26 cellular contexts compared by ENCODE assay signal in the genomic region with DNA sequence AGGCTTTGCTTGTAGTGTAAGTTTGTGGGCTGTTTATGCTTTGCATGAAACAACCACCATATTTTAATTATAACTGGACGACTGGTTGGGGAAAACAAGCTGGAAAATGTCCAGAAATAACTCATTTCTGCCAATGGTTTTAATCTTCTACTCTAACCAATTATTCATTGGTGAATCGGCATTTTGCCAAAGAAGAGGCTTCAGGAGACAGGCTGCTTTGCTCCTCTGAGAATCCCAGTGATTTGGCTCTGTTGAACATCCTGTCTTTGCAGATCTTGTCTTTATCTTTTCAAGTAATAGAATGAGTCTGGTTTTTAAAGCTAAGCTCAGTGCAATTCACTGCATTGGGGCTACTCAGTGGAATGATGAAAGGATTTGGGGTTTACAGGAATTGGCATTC.
"Had no signal": no experiment of that assay in that cellular context is flagged by ENCODE, and none has a peak within 500 bp of the region (broad histone marks: within the 10 kb centered on the region; RNA-seq: fewer than 3 reads in every experiment).

No MANE protein-coding gene starts in this region.

- H3K4me3 ChIP-seq: K562, SJSA1 had no signal

- H3K27me3 ChIP-seq: SJSA1 had no signal

- H3K27ac ChIP-seq: SJSA1 had no signal

- H3K36me3 ChIP-seq: SJSA1 had no signal

- H3K9me3 ChIP-seq: SJSA1 had no signal

- H3K4me1 ChIP-seq: SJSA1 had no signal

- H3K4me3 Mint-ChIP-seq: activated CD4-positive, alpha-beta T cell treated with anti-CD3 and anti-CD28 coated beads, Interleukin-2, amount 10 ng/mL, durations not matched to agents 24 days and 14 days; activated CD8-positive, alpha-beta memory T cell treated with anti-CD3 and anti-CD28 coated beads, Interleukin-2, amount 10 ng/mL, durations not matched to agents 7 days and 5 days; activated naive CD8-positive, alpha-beta T cell treated with anti-CD3 and anti-CD28 coated beads, Interleukin-2, amount 50 U/mL, for 24 hours; activated T-cell treated with anti-CD3 and anti-CD28 coated beads, Interleukin-2, amount 50 U/mL, for 4 hours; brain; central memory CD8-positive, alpha-beta T cell; T-helper 17 cell; WTC11 had no signal

- DNase-seq: activated CD4-positive, alpha-beta T cell treated with anti-CD3 and anti-CD28 coated beads, Interleukin-2, amount 10 ng/mL, durations not matched to agents 24 days and 14 days; activated CD4-positive, alpha-beta T cell treated with anti-CD3 and anti-CD28 coated beads, Interleukin-2, amount 50 U/mL, for 48 hours; activated CD4-positive, CD25-positive, alpha-beta regulatory T cell treated with anti-CD3 and anti-CD28 coated beads, Interleukin-2, amount 50 U/mL, for 72 hours; activated CD8-positive, alpha-beta memory T cell treated with anti-CD3 and anti-CD28 coated beads, Interleukin-2, amount 10 ng/mL, durations not matched to agents 7 days and 5 days; activated effector memory CD4-positive, alpha-beta T cell treated with anti-CD3 and anti-CD28 coated beads, Interleukin-2, amount 50 U/mL, for 16 hours; activated naive CD4-positive, alpha-beta T cell treated with Interleukin-2 at 50 U/mL for 16 hours; activated naive CD8-positive, alpha-beta T cell treated with anti-CD3 and anti-CD28 coated beads, Interleukin-2, amount 50 U/mL, for 24 hours; activated T-cell treated with anti-CD3 and anti-CD28 coated beads, Interleukin-2, amount 50 U/mL, for 4 hours; amygdala; Karpas-422; MM.1S; NCI-H2029 treated with DMSO at 0.1 percent for 48 hours; NCI-H2227 treated with DMSO at 0.1 percent for 48 hours; NCI-H510A; NCI-H526 treated with DMSO at 0.1 percent for 48 hours; NCI-H82; PC-3; SHP77; T-helper 17 cell; T-helper 9 cell had no signal

- H3K36me3 Mint-ChIP-seq: activated CD8-positive, alpha-beta memory T cell treated with anti-CD3 and anti-CD28 coated beads, Interleukin-2, amount 10 ng/mL, durations not matched to agents 7 days and 5 days; brain had no signal

- H3K27ac Mint-ChIP-seq: activated CD4-positive, alpha-beta T cell treated with anti-CD3 and anti-CD28 coated beads, Interleukin-2, amount 10 ng/mL, durations not matched to agents 24 days and 14 days; activated CD8-positive, alpha-beta memory T cell treated with anti-CD3 and anti-CD28 coated beads, Interleukin-2, amount 10 ng/mL, durations not matched to agents 7 days and 5 days; activated naive CD4-positive, alpha-beta T cell treated with anti-CD3 and anti-CD28 coated beads, Interleukin-2, amount 50 U/mL, for 72 hours; activated naive CD8-positive, alpha-beta T cell treated with anti-CD3 and anti-CD28 coated beads, Interleukin-2, amount 50 U/mL, for 24 hours; brain; T-helper 17 cell; WTC11 had no signal

- ATAC-seq: activated CD8-positive, alpha-beta memory T cell treated with anti-CD3 and anti-CD28 coated beads, Interleukin-2, amount 10 ng/mL, durations not matched to agents 7 days and 5 days; activated naive CD4-positive, alpha-beta T cell treated with anti-CD3 and anti-CD28 coated beads, Interleukin-2, amount 50 U/mL, for 72 hours; activated naive CD8-positive, alpha-beta T cell treated with anti-CD3 and anti-CD28 coated beads, Interleukin-2, amount 50 U/mL, for 24 hours; activated T-cell treated with anti-CD3 and anti-CD28 coated beads, Interleukin-2, amount 50 U/mL, for 4 hours; K562; PC-3; T-helper 17 cell; WTC11 had no signal

- H3K9me3 Mint-ChIP-seq: activated CD4-positive, alpha-beta T cell treated with anti-CD3 and anti-CD28 coated beads, Interleukin-2, amount 10 ng/mL, durations not matched to agents 24 days and 14 days had no signal

- H3K4me1 Mint-ChIP-seq: activated CD4-positive, alpha-beta T cell treated with anti-CD3 and anti-CD28 coated beads, Interleukin-2, amount 10 ng/mL, durations not matched to agents 24 days and 14 days; activated CD8-positive, alpha-beta memory T cell treated with anti-CD3 and anti-CD28 coated beads, Interleukin-2, amount 10 ng/mL, durations not matched to agents 7 days and 5 days; activated naive CD8-positive, alpha-beta T cell treated with anti-CD3 and anti-CD28 coated beads, Interleukin-2, amount 50 U/mL, for 24 hours; brain; central memory CD8-positive, alpha-beta T cell; T-helper 17 cell; WTC11 had no signal
